12 cellular contexts compared by ENCODE assay signal in genomic region chr1:19427087-19427781, GRCh38. TPM values are rescaled to one million over a fixed set of nuclear protein-coding genes. Genes with fewer than 3 reads are reported as not detected.
DNase-seq lines count a peak whose midpoint lies in the region; ATAC-seq, FAIRE-seq and TF ChIP-seq lines count a peak whose summit lies in the region.
"Had no signal": no experiment of that assay in that cellular context is flagged by ENCODE, and none has a peak within 500 bp of the region (broad histone marks: within the 10 kb centered on the region; RNA-seq: fewer than 3 reads in every experiment).

No MANE protein-coding gene starts in this region.

- no peak for TF ChIP-seq CTCF in kidney (IDR thresholded peaks at IDR 0.05; ENCODE audit: borderline replicate concordance, extremely low read depth, insufficient read depth)
- TF ChIP-seq CTCF in smooth muscle cell (IDR thresholded peaks at IDR 0.05; ENCODE audit: borderline replicate concordance, insufficient read depth, poor library complexity, severe bottlenecking), result no peak

- FAIRE-seq in kidney (lab: Jason Lieb, UNC), result no peak

- peak overlapping the region; percentile 51 for H3K4me2 ChIP-seq in smooth muscle cell

- peaks cover 84% of the 10 kb centered on the region for H3K4me1 Mint-ChIP-seq in activated naive CD8-positive, alpha-beta T cell treated with anti-CD3 and anti-CD28 coated beads, Interleukin-2, amount 50 U/mL, for 24 hours

- peak overlapping the region; percentile 68 for H3K27ac Mint-ChIP-seq in activated naive CD8-positive, alpha-beta T cell treated with anti-CD3 and anti-CD28 coated beads, Interleukin-2, amount 50 U/mL, for 24 hours

- H4K20me1 ChIP-seq in smooth muscle cell (ENCODE audit: low read depth), result peaks cover 97% of the 10 kb centered on the region

- H3K4me3 ChIP-seq in kidney (ENCODE audit: low read length in 2 of 2) (no peak overlapping the region), smooth muscle cell (no peak overlapping the region)

- H3K4me3 Mint-ChIP-seq in activated naive CD8-positive, alpha-beta T cell treated with anti-CD3 and anti-CD28 coated beads, Interleukin-2, amount 50 U/mL, for 24 hours, result no peak overlapping the region
- H3K4me3 Mint-ChIP-seq: neural crest cell had no signal

- H3K9me3 ChIP-seq in kidney (ENCODE audit: control insufficient read depth in 1 of 2, low read length in 2 of 2) (no peaks in the 10 kb centered on the region), smooth muscle cell (replicated peaks; ENCODE audit: low read depth) (no peaks in the 10 kb centered on the region)

- H3K27ac ChIP-seq in kidney (ENCODE audit: low read depth in 2 of 2, low read length in 2 of 2) (peak overlapping the region; percentile 59 to 66), smooth muscle cell (ENCODE audit: low read depth) (peak overlapping the region; percentile 82)

- no peak overlapping the region for H3K9ac ChIP-seq in kidney (ENCODE audit: low read length in 2 of 2)
- H3K9ac ChIP-seq in smooth muscle cell (ENCODE audit: low read depth), result no peak overlapping the region

- WGBS in smooth muscle cell (ENCODE audit: low lambda C conversion rate), result 42% methylated on average over 14 of the region's 14 CpGs

- ATAC-seq in activated naive CD8-positive, alpha-beta T cell treated with anti-CD3 and anti-CD28 coated beads, Interleukin-2, amount 50 U/mL, for 24 hours, result no peak
- ATAC-seq in GM21529 (IDR thresholded peaks at IDR 0.05; ENCODE audit: unreplicated experiment), result no peak
- ATAC-seq: activated CD4-positive, CD25-positive, alpha-beta regulatory T cell treated with anti-CD3 and anti-CD28 coated beads, Interleukin-2, amount 50 U/mL, for 24 hours; PC-3 had no signal

- intact Hi-C loops in kidney (cut with DNase I), result no loop called here

- DNase-seq in EH (ENCODE audit: low read depth), result peak; percentile 90
- no peak for DNase-seq in activated naive CD8-positive, alpha-beta T cell treated with anti-CD3 and anti-CD28 coated beads, Interleukin-2, amount 50 U/mL, for 24 hours
- peak; percentile 31 for DNase-seq in kidney
- no peak for DNase-seq in smooth muscle cell (lab: John Stamatoyannopoulos, UW; ENCODE audit: unreplicated experiment)
- no peak for DNase-seq in HPDE6-E6E7 (ENCODE audit: extremely low spot score)
- DNase-seq in NCI-H82 treated with DMSO at 0.1 percent for 48 hours (lab: John Stamatoyannopoulos, UW; ENCODE audit: unreplicated experiment), result no peak
- no peak for DNase-seq in COLO668 (lab: John Stamatoyannopoulos, UW; ENCODE audit: unreplicated experiment)
- DNase-seq: amniotic stem cell, PC-3 had no signal

- peaks cover 96% of the 10 kb centered on the region for H3K79me2 ChIP-seq in smooth muscle cell (ENCODE audit: low read depth)

- no peaks in the 10 kb centered on the region for H3K27me3 Mint-ChIP-seq in activated naive CD8-positive, alpha-beta T cell treated with anti-CD3 and anti-CD28 coated beads, Interleukin-2, amount 50 U/mL, for 24 hours

- H3K4me1 ChIP-seq in kidney (ENCODE audit: control insufficient read depth in 1 of 2, insufficient read depth in 1 of 2, low read depth in 1 of 2, low read length in 2 of 2) (peaks cover 28 to 44% of the 10 kb centered on the region in 2 donors), smooth muscle cell (ENCODE audit: low read depth) (peaks cover 36% of the 10 kb centered on the region)

- no peaks in the 10 kb centered on the region for H3K9me3 Mint-ChIP-seq in activated naive CD8-positive, alpha-beta T cell treated with anti-CD3 and anti-CD28 coated beads, Interleukin-2, amount 50 U/mL, for 24 hours
- H3K9me3 Mint-ChIP-seq: neural crest cell had no signal

- H3K36me3 ChIP-seq in kidney (ENCODE audit: control insufficient read depth in 1 of 2, insufficient read depth in 2 of 2, low read length in 2 of 2), result no peaks in the 10 kb centered on the region
- no peaks in the 10 kb centered on the region for H3K36me3 ChIP-seq in smooth muscle cell (ENCODE audit: low read depth)

- peaks cover 15% of the 10 kb centered on the region for H3F3A ChIP-seq in smooth muscle cell (ENCODE audit: low read depth)

- H3K27me3 ChIP-seq in smooth muscle cell (ENCODE audit: low read depth), result no peaks in the 10 kb centered on the region

- peaks cover 17% of the 10 kb centered on the region for H3K36me3 Mint-ChIP-seq in activated naive CD8-positive, alpha-beta T cell treated with anti-CD3 and anti-CD28 coated beads, Interleukin-2, amount 50 U/mL, for 24 hours (ENCODE audit: low read depth)

- no peak overlapping the region for H2AFZ ChIP-seq in smooth muscle cell (ENCODE audit: low read depth)

RNA-seq across cellular contexts. Expression of gene CAPZB, which starts 58.1 kb away (rescaled TPM):
- total RNA-seq in kidney (265 TPM), smooth muscle cell (205 and 209 TPM in 2 replicates)
- polyA plus RNA-seq in kidney (ENCODE audit: insufficient read depth, low read depth, low replicate concordance) (253 TPM), smooth muscle cell (405 TPM in 2 replicates)

Comparison
In these comparisons a context has a peak if more than half of its experiments do, and no peak if none do; other contexts are left out.
1. DNase-seq: peak in EH (single experiment) and kidney (single experiment); none in activated naive CD8-positive, alpha-beta T cell treated with anti-CD3 and anti-CD28 coated beads, Interleukin-2, amount 50 U/mL, for 24 hours (single experiment), smooth muscle cell (single experiment), HPDE6-E6E7 (single experiment), NCI-H82 treated with DMSO at 0.1 percent for 48 hours (single experiment) and COLO668 (single experiment).